4 cellular contexts compared by ENCODE assay signal in the genomic region with DNA sequence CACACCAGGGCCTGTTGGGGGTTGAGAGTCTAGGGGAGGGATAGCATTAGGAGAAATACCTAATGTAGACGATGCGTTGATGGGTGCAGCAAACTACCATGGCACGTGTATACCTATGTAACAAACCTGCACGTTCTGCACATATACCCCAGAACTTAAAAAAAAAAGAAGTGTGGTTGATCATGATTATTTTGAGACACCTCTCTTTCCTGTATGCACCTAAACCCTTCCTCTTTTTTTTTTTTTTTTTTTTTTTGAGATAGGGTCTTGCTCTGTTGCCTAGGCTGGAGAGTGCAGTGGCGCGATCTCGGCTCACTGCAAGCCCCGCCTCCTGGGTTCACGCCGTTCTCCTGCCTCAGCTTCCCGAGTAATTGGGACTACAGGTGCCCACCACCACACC. TPM values are rescaled to one million over a fixed set of nuclear protein-coding genes. Genes with fewer than 3 reads are reported as not detected.
"Had no signal": no experiment of that assay in that cellular context is flagged by ENCODE, and none has a peak within 500 bp of the region (broad histone marks: within the 10 kb centered on the region; RNA-seq: fewer than 3 reads in every experiment).

No MANE protein-coding gene starts in this region.

RNA-seq across cellular contexts. Expression of gene PLEKHG7, which starts 31.3 kb away (rescaled TPM):
- total RNA-seq: HepG2, HT1080, IMR-90, K562 had no signal
- polyA plus RNA-seq: HepG2, IMR-90 had no signal
